In the genomic region with DNA sequence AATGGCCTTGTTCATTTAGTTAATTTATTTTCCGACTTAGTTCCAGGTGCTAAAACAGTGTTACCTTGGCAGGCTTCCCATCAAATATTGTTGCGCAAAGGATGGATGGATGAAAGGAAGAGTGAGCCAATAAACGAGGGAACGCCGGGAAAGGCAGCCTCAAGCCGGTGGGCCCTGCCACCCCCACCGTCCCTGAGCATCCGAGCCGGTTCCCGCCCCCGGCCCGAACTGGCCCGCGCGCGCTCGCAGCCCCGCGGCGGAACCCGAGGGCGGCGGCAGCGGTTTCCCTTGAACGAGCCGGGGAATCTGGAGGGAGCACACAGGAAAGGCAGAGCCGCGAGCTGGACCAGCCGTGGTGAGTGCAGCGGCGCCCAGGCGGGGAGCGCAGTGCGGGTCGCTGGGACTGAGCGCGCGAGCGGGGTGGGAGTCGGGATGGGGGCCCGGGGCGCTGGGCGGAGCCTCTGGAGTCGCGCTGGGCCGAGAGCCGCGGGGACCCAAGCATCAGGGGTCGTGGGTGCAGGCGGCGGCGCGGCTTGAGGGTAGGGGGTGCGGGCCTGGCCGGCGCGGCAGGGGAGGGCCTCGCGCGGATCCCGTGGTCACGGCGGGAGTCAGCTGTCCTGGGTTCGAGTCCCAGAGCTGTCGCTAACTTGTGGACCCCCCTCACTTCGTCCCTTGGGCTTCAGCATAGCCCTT, we compare ENCODE assay signal across 8 cellular contexts. TPM values are rescaled to one million over a fixed set of nuclear protein-coding genes. Genes with fewer than 3 reads are reported as not detected.
DNase-seq lines count a peak whose midpoint lies in the region; ATAC-seq lines count a peak whose summit lies in the region.

TSS of gene AGK (plus strand) at position 331 of the 693 bp plus-strand sequence. CDS start 4,057 bp downstream, outside the sequence.

- ATAC-seq in GM19025 (IDR thresholded peaks at IDR 0.05; ENCODE audit: low read depth, unreplicated experiment) (peak; percentile 92), HG03196 (IDR thresholded peaks at IDR 0.05; ENCODE audit: unreplicated experiment) (peak; percentile 92), left colon (peak; percentile 99)

- intact Hi-C loops in left colon (cut with DNase I, micrococcal nuclease) = no loop called here

- peak; percentile 49 to 53 for DNase-seq in AML-193 (lab: John Stamatoyannopoulos, UW)
- DNase-seq in NCI-H460 (ENCODE audit: extremely low read depth, low read depth) = peak; percentile 59
- peak; percentile 69 to 74 for DNase-seq in activated CD4-positive, alpha-beta T cell treated with anti-CD3 and anti-CD28 coated beads for 4 hours
- peak; percentile 51 to 70 for DNase-seq in left colon
- DNase-seq in stimulated activated CD4-positive, alpha-beta T cell treated with anti-CD3 and anti-CD28 coated beads, Interleukin-1b, Interleukin-23, amount 100 ng/mL, for 48 hours = peak; percentile 82

- peak within 1 kb of the TSS; percentile 69 for H3K27ac ChIP-seq in cingulate gyrus (ENCODE audit: low read depth, low read length)

RNA-seq across cellular contexts. Expression of gene AGK, which starts in this region (rescaled TPM):
- 65.2 and 69.3 TPM in 2 replicates for total RNA-seq in NCI-H460 (2014; rRNA removed; shearing (Covaris generic))
- 63.5 and 77.7 TPM in 2 replicates for polyA plus RNA-seq in NCI-H460 (2014; cell fraction: nucleus; rRNA removed)
- 10 to 100 TPM; 18.0 to 18.5 TPM for total RNA-seq in left colon

Comparison
In these comparisons a context has a peak if more than half of its experiments do, and no peak if none do; other contexts are left out.
1. Peak in every context shown above with its lines: DNase-seq, ATAC-seq and H3K27ac ChIP-seq.